Comparison of ENCODE assay signal across 12 cellular contexts in the genomic region with DNA sequence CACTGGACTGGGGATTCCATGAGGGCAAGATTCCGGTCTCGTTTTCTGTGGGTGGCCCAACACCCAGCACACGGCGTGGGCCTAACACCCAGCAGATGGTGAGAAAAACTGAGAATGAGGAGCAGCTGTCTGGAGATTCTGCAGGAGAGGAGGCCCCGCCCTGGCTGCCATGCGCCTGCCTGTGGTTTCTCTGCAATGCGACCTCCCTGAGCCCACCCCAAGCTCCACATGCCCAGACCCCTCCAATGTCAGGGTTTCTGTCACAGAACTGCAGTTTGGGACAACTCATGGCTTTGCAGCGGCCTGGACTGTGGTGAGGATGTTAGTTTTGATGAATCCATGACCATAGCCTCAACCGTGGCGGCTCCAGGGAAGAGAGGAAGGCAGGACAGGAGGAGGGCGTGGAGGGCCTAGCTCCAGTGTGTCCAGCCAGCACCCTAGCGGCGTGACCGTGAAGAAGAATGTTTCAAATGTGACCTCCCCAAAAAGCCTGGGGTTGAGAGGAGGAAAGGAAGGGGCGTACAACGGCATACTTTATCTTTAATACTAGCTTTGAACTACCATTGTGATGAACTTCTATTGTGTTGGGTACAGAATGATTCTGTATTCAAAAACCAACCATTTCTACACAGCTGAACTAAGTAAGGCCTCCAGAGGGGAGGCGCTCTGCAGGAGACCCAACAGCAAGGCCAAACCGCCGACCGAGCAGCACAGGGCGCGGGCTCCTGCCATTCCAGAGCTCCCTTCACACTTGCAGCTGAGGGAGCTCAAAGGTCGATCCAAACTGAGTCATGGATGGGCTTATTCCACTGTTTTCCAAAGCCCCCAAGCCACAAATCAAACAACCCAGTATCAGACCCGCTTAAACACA. TPM values are rescaled to one million over a fixed set of nuclear protein-coding genes. Genes with fewer than 3 reads are reported as not detected.
DNase-seq lines count a peak whose midpoint lies in the region; ATAC-seq and TF ChIP-seq lines count a peak whose summit lies in the region.
"Had no signal": no experiment of that assay in that cellular context is flagged by ENCODE, and none has a peak within 500 bp of the region (broad histone marks: within the 10 kb centered on the region; RNA-seq: fewer than 3 reads in every experiment).

No MANE protein-coding gene starts in this region.

- intact Hi-C loops in right cardiac atrium (cut with DNase I) (loop anchor here in 2 of 4 donors (5.0 kb wide), 2 partner anchors 34 to 149 kb away; no protein-coding TSS in a partner anchor), sigmoid colon (cut with DNase I) (no loop called here)

- no peak for TF ChIP-seq EP300 in sigmoid colon (IDR thresholded peaks at IDR 0.05)

- ATAC-seq in GM23338: no peak
- no peak for ATAC-seq in right cardiac atrium
- no peak for ATAC-seq in GM21381 (IDR thresholded peaks at IDR 0.05; ENCODE audit: unreplicated experiment)

- peaks cover 21% of the 10 kb centered on the region for H3K27me3 Mint-ChIP-seq in GM23338 (ENCODE audit: insufficient read depth, low read depth, poor library complexity)

- H3K9me3 ChIP-seq in right cardiac atrium (ENCODE audit: control insufficient read depth, low read length) (no peaks in the 10 kb centered on the region), sigmoid colon (no peaks in the 10 kb centered on the region)

- peaks cover 34% of the 10 kb centered on the region for H3K4me1 Mint-ChIP-seq in GM23338

- H3F3A ChIP-seq in GM23338 (replicated peaks; ENCODE audit: low read depth): no peaks in the 10 kb centered on the region

- H3K9me2 ChIP-seq in GM23338 (ENCODE audit: insufficient read depth): no peaks in the 10 kb centered on the region

- H4K20me1 ChIP-seq in GM23338 (replicated peaks; ENCODE audit: insufficient read depth): peaks cover 30% of the 10 kb centered on the region

- H3K4me1 ChIP-seq in GM23338 (ENCODE audit: insufficient read depth): peaks cover 26% of the 10 kb centered on the region
- peaks cover 7% of the 10 kb centered on the region for H3K4me1 ChIP-seq in right cardiac atrium (ENCODE audit: control insufficient read depth, insufficient read depth, low read length)
- H3K4me1 ChIP-seq in sigmoid colon: peaks cover 0 to 83% (median 70%) of the 10 kb centered on the region in 4 donors

- H3K36me3 Mint-ChIP-seq in GM23338 (ENCODE audit: low read depth): peaks cover 23% of the 10 kb centered on the region

- H3K4me3 ChIP-seq in GM23338: 0 out of 2 replicates have a peak overlapping the region, but pooled peaks have one; percentile 26
- no peak overlapping the region for H3K4me3 ChIP-seq in right cardiac atrium (ENCODE audit: low read length)
- no peak overlapping the region for H3K4me3 ChIP-seq in sigmoid colon

- H3K9me3 Mint-ChIP-seq in GM23338: peaks cover 4% of the 10 kb centered on the region; the same call in 2 of the 3 replicates
- H3K9me3 Mint-ChIP-seq: CD4-positive, alpha-beta T cell had no signal

- H3K4me3 Mint-ChIP-seq in GM23338: peak overlapping the region; percentile 28; the same call in 2 of the 3 replicates
- H3K4me3 Mint-ChIP-seq: CD4-positive, alpha-beta T cell had no signal

- H2AFZ ChIP-seq in GM23338: no peak overlapping the region

- H3K4me2 ChIP-seq in GM23338: peak overlapping the region; percentile 98

- no peak overlapping the region for H3K27ac ChIP-seq in GM23338 (ENCODE audit: low read depth)
- no peak overlapping the region for H3K27ac ChIP-seq in right cardiac atrium (ENCODE audit: low read length)
- H3K27ac ChIP-seq in sigmoid colon: peak overlapping the region; percentile 43 to 100 (median 99)

- H3K27ac Mint-ChIP-seq in GM23338: 0 out of 2 replicates have a peak overlapping the region, but pooled peaks have one; percentile 26
- H3K27ac Mint-ChIP-seq: CD4-positive, alpha-beta T cell had no signal

- 85% methylated on average over 24 of the region's 24 CpGs for WGBS in right cardiac atrium
- WGBS in sigmoid colon, 2 donors: 86% methylated on average over 24 of the region's 24 CpGs

- H3K36me3 ChIP-seq in GM23338 (ENCODE audit: insufficient read depth) (no peaks in the 10 kb centered on the region), sigmoid colon (no peaks in the 10 kb centered on the region)

- TF ChIP-seq POLR2A in sigmoid colon (IDR thresholded peaks at IDR 0.05): no peak

- peaks cover 13% of the 10 kb centered on the region for H3K27me3 ChIP-seq in GM23338 (ENCODE audit: insufficient read depth)
- H3K27me3 ChIP-seq in right cardiac atrium (ENCODE audit: control insufficient read depth, insufficient read depth): no peaks in the 10 kb centered on the region
- H3K27me3 ChIP-seq in sigmoid colon: no peaks in the 10 kb centered on the region

- TF ChIP-seq CTCF in GM23338 (conservative IDR thresholded peaks at IDR 0.05; ENCODE audit: low read depth in 2 of 2): no peak
- no peak for TF ChIP-seq CTCF in sigmoid colon (IDR thresholded peaks at IDR 0.05)

- DNase-seq in GM23338 (ENCODE audit: low spot score): no peak
- peak in 2 of 3 donors; percentile 8 to 46 for DNase-seq in right cardiac atrium
- peak; percentile 62 for DNase-seq in sigmoid colon
- no peak for DNase-seq in globus pallidus (ENCODE audit: low spot score)
- DNase-seq in NCI-H510A treated with DMSO at 0.1 percent for 48 hours (lab: John Stamatoyannopoulos, UW): no peak
- DNase-seq in NCI-H2196 treated with DMSO at 0.1 percent for 48 hours (lab: John Stamatoyannopoulos, UW; ENCODE audit: unreplicated experiment): no peak
- DNase-seq: CD4-positive, alpha-beta T cell; midbrain; NCI-H146; T-helper 1 cell had no signal

- H3K79me2 ChIP-seq in GM23338 (replicated peaks; ENCODE audit: insufficient read depth): peaks cover 71% of the 10 kb centered on the region

TF ChIP-seq in GM23338, 12 proteins besides CTCF, POLR2A, EP300 and RAD21 (continues in another document):
- TF ChIP-seq EZH2phosphoT487 (IDR thresholded peaks at IDR 0.05; ENCODE audit: unreplicated experiment) (no peak), ZNF331 (CRISPR knock-in tag; IDR thresholded peaks at IDR 0.05; ENCODE audit: low read depth) (no peak), ZNF114 (CRISPR knock-in tag; IDR thresholded peaks at IDR 0.05) (no peak), REST (IDR thresholded peaks at IDR 0.05; ENCODE audit: unreplicated experiment) (no peak)

TF ChIP-seq in PFSK-1, 5 proteins besides CTCF, POLR2A, EP300 and RAD21:
- peak; percentile 71; the same call in 1 of the 2 replicates for TF ChIP-seq SIN3A (IDR thresholded peaks at IDR 0.05; ENCODE audit: borderline replicate concordance, insufficient read depth, low read length)
- 0 out of 2 replicates have a peak, but pooled peaks have one; percentile 16 for TF ChIP-seq TAF1 (IDR thresholded peaks at IDR 0.05; ENCODE audit: borderline replicate concordance, insufficient read depth, low read length)
- 0 out of 2 replicates have a peak, but pooled peaks have one; percentile 0 for TF ChIP-seq POLR2AphosphoS5 (IDR thresholded peaks at IDR 0.05; ENCODE audit: low read depth, low read length)
- TF ChIP-seq FOXP2 (optimal IDR thresholded peaks at IDR 0.05; ENCODE audit: borderline replicate concordance, extremely low read depth, extremely low read length, insufficient read depth): no peak
- no peak for TF ChIP-seq REST (IDR thresholded peaks at IDR 0.05; ENCODE audit: insufficient read depth in 1 of 2, low read depth in 2 of 2, low read length in 2 of 2)

RNA-seq across cellular contexts. Expression of gene PXDN, which starts 3.4 kb away (rescaled TPM):
- 216 and 225 TPM in 2 replicates for total RNA-seq in GM23338 (2014; rRNA removed; shearing (Covaris generic))
- polyA plus RNA-seq in GM23338 (2016; fragmentation: Nextera tagmentation; extraction: Ambion mirVana) (38.5 and 42.2 TPM in 2 replicates), right cardiac atrium (7.6 TPM), sigmoid colon (10 to 100 TPM in 1 of 3 donors, 1 to 10 TPM in 2; 1.2 to 13.6 (median 1.8) TPM)
- 1,212 TPM for polyA plus RNA-seq in PFSK-1 (2012; ENCODE audit: insufficient read length, low read depth)
- total RNA-seq in right cardiac atrium (10 to 100 TPM; 13.7 to 40.7 (median 22.2) TPM), sigmoid colon (100 to 1,000 TPM in 1 of 4 donors, 10 to 100 TPM in 3; 34.4 to 126 (median 48.3) TPM)

Comparison
In these comparisons a context has a peak if more than half of its experiments do, and no peak if none do; other contexts are left out.
1. DNase-seq: peak in right cardiac atrium (2 of 3) and sigmoid colon (single experiment); none in GM23338 (single experiment), globus pallidus (single experiment), NCI-H510A treated with DMSO at 0.1 percent for 48 hours (single experiment) and NCI-H2196 treated with DMSO at 0.1 percent for 48 hours (single experiment).
2. H3K27ac ChIP-seq: peak in sigmoid colon (4 of 4); none in GM23338 (single experiment) and right cardiac atrium (single experiment).